17 cellular contexts compared by ENCODE assay signal in genomic region chr18:22471546-22472131, GRCh38. TPM values are rescaled to one million over a fixed set of nuclear protein-coding genes. Genes with fewer than 3 reads are reported as not detected.
DNase-seq lines count a peak whose midpoint lies in the region; ATAC-seq and TF ChIP-seq lines count a peak whose summit lies in the region.
"Had no signal": no experiment of that assay in that cellular context is flagged by ENCODE, and none has a peak within 500 bp of the region (broad histone marks: within the 10 kb centered on the region; RNA-seq: fewer than 3 reads in every experiment).

No MANE protein-coding gene starts in this region.

- TF ChIP-seq CTCF in AG10803 (conservative IDR thresholded peaks at IDR 0.05; ENCODE audit: low read length) (no peak), ascending aorta (IDR thresholded peaks at IDR 0.05) (no peak), osteoblast (IDR thresholded peaks at IDR 0.05; ENCODE audit: extremely low read depth, low read depth, low read length) (no peak)

- intact Hi-C loops in ascending aorta (cut with DNase I), result loop anchor here (2.0 kb wide), 2 partner anchors 85 to 303 kb away; partner anchors contain the start of gene GATA6
- intact Hi-C loops in Right ventricle myocardium superior (cut with DNase I), result loop anchor here (5.0 kb wide), 1 partner anchor 86 kb away; no protein-coding TSS in a partner anchor

- peak; percentile 90 for ATAC-seq in Right ventricle myocardium superior (ENCODE audit: poor library complexity)
- ATAC-seq in GM18867 (IDR thresholded peaks at IDR 0.05; ENCODE audit: unreplicated experiment), result no peak

- no peaks in the 10 kb centered on the region for H3K79me2 ChIP-seq in osteoblast (ENCODE audit: insufficient read depth, low read length)

- no peaks in the 10 kb centered on the region for H3K36me3 ChIP-seq in ascending aorta
- no peaks in the 10 kb centered on the region for H3K36me3 ChIP-seq in osteoblast (ENCODE audit: insufficient read depth, low read length)
- H3K36me3 ChIP-seq: esophagus squamous epithelium had no signal

- H3K27me3 ChIP-seq in ascending aorta, result no peaks in the 10 kb centered on the region
- no peaks in the 10 kb centered on the region for H3K27me3 ChIP-seq in osteoblast (ENCODE audit: insufficient read depth, low read length)
- H3K27me3 ChIP-seq: esophagus squamous epithelium had no signal

- H2AFZ ChIP-seq in osteoblast (ENCODE audit: low read length), result no peak overlapping the region

- DNase-seq in AG10803 (ENCODE audit: low read depth) (peak; percentile 88), ascending aorta (ENCODE audit: low spot score in 2 of 2) (peak; percentile 47 to 81), Right ventricle myocardium superior (peak; percentile 81), osteoblast (ENCODE audit: insufficient read length, low spot score, missing footprints) (no peak), NCI-H187 treated with DMSO at 0.1 percent for 48 hours (lab: John Stamatoyannopoulos, UW) (no peak), NCI-H2196 treated with DMSO at 0.1 percent for 48 hours (lab: John Stamatoyannopoulos, UW; ENCODE audit: unreplicated experiment) (no peak)
- DNase-seq in activated naive CD4-positive, alpha-beta T cell treated with anti-CD3 and anti-CD28 coated beads, Interleukin-2, amount 50 U/mL, for 16 hours, result no peak
- DNase-seq: activated CD4-positive, CD25-positive, alpha-beta regulatory T cell treated with anti-CD3 and anti-CD28 coated beads, Interleukin-2, amount 50 U/mL, for 72 hours; activated T-cell treated with anti-CD3 and anti-CD28 coated beads, Interleukin-2, amount 50 U/mL, for 48 hours; caudate nucleus; esophagus squamous epithelium; MV-4-11; NCI-H526 treated with DMSO at 0.1 percent for 48 hours had no signal

- H3K9me3 ChIP-seq in ascending aorta, result peaks cover 9% of the 10 kb centered on the region in 2 donors
- H3K9me3 ChIP-seq in osteoblast (ENCODE audit: low read depth, low read length), result peaks cover 3% of the 10 kb centered on the region
- H3K9me3 ChIP-seq: esophagus squamous epithelium had no signal

- no peaks in the 10 kb centered on the region for H4K20me1 ChIP-seq in osteoblast (ENCODE audit: insufficient read depth, low read length)

- peak overlapping the region; percentile 76 to 80 for H3K27ac ChIP-seq in ascending aorta
- peak overlapping the region; percentile 97 for H3K27ac ChIP-seq in osteoblast (ENCODE audit: low read depth, low read length)

- H3K4me3 ChIP-seq in AG10803 (ENCODE audit: low read length), result no peak overlapping the region
- H3K4me3 ChIP-seq in ascending aorta, result peak overlapping the region in 1 of 2 donors; percentile 38
- no peak overlapping the region for H3K4me3 ChIP-seq in osteoblast (ENCODE audit: insufficient read depth, low read length)
- H3K4me3 ChIP-seq: esophagus squamous epithelium had no signal

- H3K4me2 ChIP-seq in osteoblast (ENCODE audit: insufficient read depth, low read length), result peak overlapping the region; percentile 30

- H3K4me1 ChIP-seq in ascending aorta (peaks cover 19 to 25% of the 10 kb centered on the region in 2 donors), osteoblast (ENCODE audit: insufficient read depth, low read length) (peaks cover 43% of the 10 kb centered on the region)

RNA-seq across cellular contexts. Expression of gene CTAGE1, which starts 53.9 kb away (rescaled TPM):
- total RNA-seq in ascending aorta (not detected), Right ventricle myocardium superior (not detected), osteoblast (under 0.01 TPM in 1 of 2 replicates, not detected in the other)
- total RNA-seq: esophagus squamous epithelium, lung microvascular endothelial cell, pulmonary artery endothelial cell, SK-MEL-5 had no signal

Comparison
In these comparisons a context has a peak if more than half of its experiments do, and no peak if none do; other contexts are left out.
1. DNase-seq: peak in AG10803 (single experiment), ascending aorta (2 of 2) and Right ventricle myocardium superior (single experiment); none in osteoblast (single experiment), NCI-H187 treated with DMSO at 0.1 percent for 48 hours (single experiment), NCI-H2196 treated with DMSO at 0.1 percent for 48 hours (single experiment) and activated naive CD4-positive, alpha-beta T cell treated with anti-CD3 and anti-CD28 coated beads, Interleukin-2, amount 50 U/mL, for 16 hours (single experiment).